13 cellular contexts compared by ENCODE assay signal in the genomic region with DNA sequence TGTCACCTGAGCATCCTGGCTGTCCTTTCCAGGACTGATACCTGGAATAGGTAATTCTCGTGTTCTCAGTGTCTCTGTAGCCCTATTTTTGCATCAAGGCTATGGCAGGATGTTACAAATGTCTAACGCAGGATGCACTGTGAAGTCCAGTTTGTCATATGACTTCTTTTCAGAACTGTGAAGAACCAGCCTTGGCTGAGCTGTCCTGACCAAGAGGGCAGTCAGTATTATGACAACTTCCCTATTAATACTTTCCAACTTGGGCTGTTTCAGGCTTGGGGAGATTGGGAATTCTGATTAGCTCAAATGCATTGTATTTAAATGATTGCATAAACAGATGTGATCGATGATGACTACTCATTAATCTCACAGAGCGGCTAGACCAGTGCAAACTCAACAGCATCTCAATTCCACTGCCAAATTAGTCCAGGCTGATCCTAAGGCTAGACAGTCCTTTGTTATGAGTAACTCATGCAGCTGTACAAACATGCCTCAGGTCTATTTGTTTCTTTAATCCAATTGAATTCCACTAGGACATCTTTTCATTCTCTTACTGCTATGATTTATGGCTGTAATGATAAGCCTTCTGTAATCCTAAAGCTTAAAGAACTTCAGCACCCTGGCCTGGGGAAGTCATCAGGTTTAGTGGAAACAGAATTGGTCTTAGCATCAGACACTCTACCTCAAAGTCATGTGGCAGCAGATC.
DNase-seq lines count a peak whose midpoint lies in the region; ATAC-seq, FAIRE-seq and TF ChIP-seq lines count a peak whose summit lies in the region.
"Had no signal": no experiment of that assay in that cellular context is flagged by ENCODE, and none has a peak within 500 bp of the region (broad histone marks: within the 10 kb centered on the region; RNA-seq: fewer than 3 reads in every experiment).

No MANE protein-coding gene starts in this region.

- CTCF ChIA-PET in CD8-positive, alpha-beta T cell (lab: Charles Lee), result no interaction called here

- FAIRE-seq in D721Med (lab: Jason Lieb, UNC), result peak; percentile 96

- H3K9ac ChIP-seq in adipocyte (ENCODE audit: low read length), result no peak overlapping the region

- DNase-seq in D721Med (ENCODE audit: insufficient read length, low spot score) (no peak), NCI-H146 (lab: John Stamatoyannopoulos, UW) (peak; percentile 32), adipocyte (ENCODE audit: low read depth) (peak; percentile 51), kidney epithelial cell (ENCODE audit: low read depth) (peak; percentile 69)
- no peak for DNase-seq in CD8-positive, alpha-beta T cell
- no peak for DNase-seq in activated CD4-positive, alpha-beta T cell treated with anti-CD3 and anti-CD28 coated beads, Interleukin-2, amount 50 U/mL, for 4 hours
- DNase-seq: activated T-cell treated with anti-CD3 and anti-CD28 coated beads for 4 hours; islet precursor cell; nephron progenitor cell; stimulated activated CD4-positive, alpha-beta T cell treated with anti-CD3 and anti-CD28 coated beads, Interleukin-12 subunit alpha, Interleukin-12 subunit beta, amount 100 ng/mL, for 4 hours; stimulated activated CD8-positive, alpha-beta memory T cell treated with anti-CD3 and anti-CD28 coated beads, Interleukin-4, amount 100 ng/mL, for 48 hours had no signal

- H3K4me3 ChIP-seq in adipocyte (ENCODE audit: low read length), result no peak overlapping the region
- H3K4me3 ChIP-seq in kidney epithelial cell (ENCODE audit: low read depth, low read length), result no peak overlapping the region
- no peak overlapping the region for H3K4me3 ChIP-seq in CD8-positive, alpha-beta T cell (ENCODE audit: low read depth, low read length)

- POLR2A ChIA-PET in CD8-positive, alpha-beta T cell (lab: Charles Lee), result no interaction called here

- no peaks in the 10 kb centered on the region for H3K36me3 ChIP-seq in adipocyte (ENCODE audit: control insufficient read depth, insufficient read depth, low read length, severe bottlenecking)
- H3K36me3 ChIP-seq in kidney epithelial cell (ENCODE audit: control insufficient read depth, insufficient read depth, low read length), result no peaks in the 10 kb centered on the region
- H3K36me3 ChIP-seq in CD8-positive, alpha-beta T cell (ENCODE audit: insufficient read depth, low read length), result no peaks in the 10 kb centered on the region

- no peak overlapping the region for H3K4me3 Mint-ChIP-seq in CD8-positive, alpha-beta T cell
- H3K4me3 Mint-ChIP-seq: nephron progenitor cell had no signal

- TF ChIP-seq CTCF in D721Med (IDR thresholded peaks at IDR 0.05; ENCODE audit: insufficient read depth, missing control alignments) (no peak), kidney epithelial cell (IDR thresholded peaks at IDR 0.05; ENCODE audit: insufficient read depth, low read length, poor library complexity, severe bottlenecking) (no peak)
- no peak for TF ChIP-seq CTCF in CD8-positive, alpha-beta T cell (IDR thresholded peaks at IDR 0.05)

- H3K36me3 Mint-ChIP-seq in CD8-positive, alpha-beta T cell, result no peaks in the 10 kb centered on the region

- no peak overlapping the region for H3K27ac Mint-ChIP-seq in CD8-positive, alpha-beta T cell
- H3K27ac Mint-ChIP-seq: nephron progenitor cell had no signal

- no peaks in the 10 kb centered on the region for H3K27me3 Mint-ChIP-seq in CD8-positive, alpha-beta T cell (ENCODE audit: low read depth)

- no peaks in the 10 kb centered on the region for H3K4me1 Mint-ChIP-seq in CD8-positive, alpha-beta T cell (ENCODE audit: low read depth)
- H3K4me1 Mint-ChIP-seq: nephron progenitor cell had no signal

- intact Hi-C loops in CD8-positive, alpha-beta T cell (cut with DNase I, micrococcal nuclease), result no loop called here

- no peaks in the 10 kb centered on the region for H3K9me3 Mint-ChIP-seq in CD8-positive, alpha-beta T cell
- H3K9me3 Mint-ChIP-seq: nephron progenitor cell had no signal

- ATAC-seq in GM18870 (IDR thresholded peaks at IDR 0.05; ENCODE audit: unreplicated experiment), result no peak
- no peak for ATAC-seq in CD8-positive, alpha-beta T cell
- no peak for ATAC-seq in HG03196 (IDR thresholded peaks at IDR 0.05; ENCODE audit: unreplicated experiment)

- H3K27ac ChIP-seq in CD8-positive, alpha-beta T cell (ENCODE audit: low read depth, low read length), result no peak overlapping the region

- H3K4me1 ChIP-seq in adipocyte (ENCODE audit: control insufficient read depth, insufficient read depth, low read length), result no peaks in the 10 kb centered on the region
- H3K4me1 ChIP-seq in CD8-positive, alpha-beta T cell (ENCODE audit: insufficient read depth, low read length), result no peaks in the 10 kb centered on the region

- H3K27me3 ChIP-seq in adipocyte (replicated peaks; ENCODE audit: control insufficient read depth, insufficient read depth, low read length), result no peaks in the 10 kb centered on the region
- no peaks in the 10 kb centered on the region for H3K27me3 ChIP-seq in kidney epithelial cell (ENCODE audit: control insufficient read depth, insufficient read depth, low read length)
- H3K27me3 ChIP-seq in CD8-positive, alpha-beta T cell (ENCODE audit: insufficient read depth, low read length), result no peaks in the 10 kb centered on the region

- no peaks in the 10 kb centered on the region for H3K9me3 ChIP-seq in adipocyte (ENCODE audit: control insufficient read depth, low read length)
- H3K9me3 ChIP-seq in CD8-positive, alpha-beta T cell (ENCODE audit: low read length), result no peaks in the 10 kb centered on the region

Comparison
In these comparisons a context has a peak if more than half of its experiments do, and no peak if none do; other contexts are left out.
1. DNase-seq: peak in NCI-H146 (single experiment), adipocyte (single experiment) and kidney epithelial cell (single experiment); none in D721Med (single experiment), CD8-positive, alpha-beta T cell (0 of 7) and activated CD4-positive, alpha-beta T cell treated with anti-CD3 and anti-CD28 coated beads, Interleukin-2, amount 50 U/mL, for 4 hours (0 of 2).